18 cellular contexts compared by ENCODE assay signal in the genomic region with DNA sequence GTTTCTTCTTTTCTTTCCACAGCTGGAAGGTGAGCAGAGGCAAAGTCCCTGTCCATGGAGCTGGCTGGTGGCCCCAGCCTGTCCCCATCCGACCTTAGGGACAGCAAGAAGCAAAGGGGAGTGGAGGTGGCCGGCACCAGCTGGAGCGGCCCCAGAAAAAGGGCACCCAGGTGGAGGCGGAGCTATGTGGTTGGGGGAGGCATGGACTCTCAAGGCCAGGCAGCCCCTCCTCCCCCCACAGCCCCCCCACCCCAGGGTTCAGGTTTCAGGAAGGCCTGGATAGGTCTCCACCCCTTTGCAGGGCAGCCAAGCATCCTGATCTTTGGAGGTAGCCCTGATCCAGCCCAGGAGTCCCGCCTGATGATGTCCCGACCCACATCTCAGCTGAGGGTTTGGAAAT. TPM values are rescaled to one million over a fixed set of nuclear protein-coding genes. Genes with fewer than 3 reads are reported as not detected.
DNase-seq lines count a peak whose midpoint lies in the region; ATAC-seq and TF ChIP-seq lines count a peak whose summit lies in the region.
"Had no signal": no experiment of that assay in that cellular context is flagged by ENCODE, and none has a peak within 500 bp of the region (broad histone marks: within the 10 kb centered on the region; RNA-seq: fewer than 3 reads in every experiment).

SSC4D (minus strand) TSS at position 161 of the 400 bp plus-strand sequence. CDS start 5,258 bp downstream, outside the sequence.

- intact Hi-C loops in mucosa of descending colon (cut with DNase I, micrococcal nuclease): no loop called here

- no peaks in the 10 kb centered on the region for H3K36me3 ChIP-seq in GM23338 (ENCODE audit: insufficient read depth)
- H3K36me3 ChIP-seq in brain microvascular endothelial cell (replicated peaks): no peaks in the 10 kb centered on the region
- H3K36me3 ChIP-seq in mucosa of descending colon (ENCODE audit: low read depth): no peaks in the 10 kb centered on the region
- H3K36me3 ChIP-seq: neutrophil, sigmoid colon, upper lobe of right lung had no signal

- H3K4me1 ChIP-seq in GM23338 (ENCODE audit: insufficient read depth) (peaks cover 10% of the 10 kb centered on the region), mucosa of descending colon (ENCODE audit: low read depth) (no peaks in the 10 kb centered on the region)
- H3K4me1 ChIP-seq: sigmoid colon, upper lobe of right lung had no signal

- H3K4me3 Mint-ChIP-seq in GM23338 (peak within 1 kb of the TSS; percentile 70), endothelial cell (ENCODE audit: unreplicated experiment) (peak within 1 kb of the TSS; percentile 80), nephron (peak within 1 kb of the TSS; percentile 68 to 80 (median 74))
- H3K4me3 Mint-ChIP-seq: memory B cell had no signal

- H3K27ac ChIP-seq in GM23338 (ENCODE audit: low read depth): peak within 1 kb of the TSS; percentile 84
- no peak within 1 kb of the TSS for H3K27ac ChIP-seq in brain microvascular endothelial cell
- H3K27ac ChIP-seq: neutrophil, sigmoid colon, upper lobe of right lung had no signal

- H3K27me3 Mint-ChIP-seq in GM23338 (ENCODE audit: insufficient read depth, low read depth, poor library complexity) (peaks cover 7% of the 10 kb centered on the region), endothelial cell (ENCODE audit: unreplicated experiment) (peaks cover 4% of the 10 kb centered on the region), nephron (ENCODE audit: low read depth) (peaks cover 9% of the 10 kb centered on the region)

- no peaks in the 10 kb centered on the region for H3K9me3 Mint-ChIP-seq in GM23338
- no peaks in the 10 kb centered on the region for H3K9me3 Mint-ChIP-seq in endothelial cell (ENCODE audit: unreplicated experiment)
- no peaks in the 10 kb centered on the region for H3K9me3 Mint-ChIP-seq in nephron
- H3K9me3 Mint-ChIP-seq: memory B cell had no signal

- H3K79me2 ChIP-seq in GM23338 (replicated peaks; ENCODE audit: insufficient read depth): no peaks in the 10 kb centered on the region

- H3K9me3 ChIP-seq in mucosa of descending colon: no peaks in the 10 kb centered on the region
- H3K9me3 ChIP-seq: neutrophil, sigmoid colon, upper lobe of right lung had no signal

- H3K4me1 Mint-ChIP-seq in GM23338: peaks cover 18% of the 10 kb centered on the region
- H3K4me1 Mint-ChIP-seq in endothelial cell (ENCODE audit: unreplicated experiment): peaks cover 9% of the 10 kb centered on the region
- H3K4me1 Mint-ChIP-seq in nephron: peaks cover 23% of the 10 kb centered on the region
- H3K4me1 Mint-ChIP-seq: memory B cell had no signal

- H3K27ac Mint-ChIP-seq in GM23338 (no peak within 1 kb of the TSS; the same call in 1 of the 2 replicates), endothelial cell (ENCODE audit: unreplicated experiment) (no peak within 1 kb of the TSS), nephron (peak within 1 kb of the TSS in 2 of 3 experiments; percentile 4 to 20)
- H3K27ac Mint-ChIP-seq: memory B cell had no signal

- no peaks in the 10 kb centered on the region for H3K36me3 Mint-ChIP-seq in GM23338 (ENCODE audit: low read depth)
- H3K36me3 Mint-ChIP-seq in endothelial cell (ENCODE audit: low read depth, unreplicated experiment): no peaks in the 10 kb centered on the region
- H3K36me3 Mint-ChIP-seq in nephron (ENCODE audit: low read depth): no peaks in the 10 kb centered on the region
- H3K36me3 Mint-ChIP-seq: memory B cell had no signal

- no peaks in the 10 kb centered on the region; the same call in 1 of the 2 replicates for H3F3A ChIP-seq in GM23338 (replicated peaks; ENCODE audit: low read depth)

- TF ChIP-seq CTCF in GM23338 (conservative IDR thresholded peaks at IDR 0.05; ENCODE audit: low read depth in 2 of 2): no peak
- no peak for TF ChIP-seq CTCF in endothelial cell (IDR thresholded peaks at IDR 0.05; ENCODE audit: unreplicated experiment)
- TF ChIP-seq CTCF in nephron (IDR thresholded peaks at IDR 0.05; ENCODE audit: unreplicated experiment in 3 of 3): no peak
- no peak for TF ChIP-seq CTCF in brain microvascular endothelial cell (IDR thresholded peaks at IDR 0.05; ENCODE audit: low read depth, low read length, missing control alignments)
- no peak for TF ChIP-seq CTCF in mucosa of descending colon (IDR thresholded peaks at IDR 0.05)

- in situ Hi-C loops in brain microvascular endothelial cell (cut with HindIII; ENCODE audit: low pct_ligation_motif_present, low sequenced_read_pairs): no loop called here

- DNase-seq in GM23338 (ENCODE audit: low spot score): peak; percentile 91
- peak; percentile 36 for DNase-seq in NCI-H510A (lab: John Stamatoyannopoulos, UW)
- DNase-seq in endothelial cell (ENCODE audit: low spot score): peak; percentile 14
- DNase-seq in brain microvascular endothelial cell: no peak
- DNase-seq in mucosa of descending colon: no peak
- DNase-seq in AG08396 (ENCODE audit: low spot score): no peak
- DNase-seq: activated CD8-positive, alpha-beta memory T cell treated with anti-CD3 and anti-CD28 coated beads for 24 hours; activated naive CD4-positive, alpha-beta T cell; NCI-H1092; NCI-H2227 treated with DMSO at 0.1 percent for 48 hours; sigmoid colon; stimulated activated CD4-positive, alpha-beta T cell treated with anti-CD3 and anti-CD28 coated beads, Interleukin-2, amount 100 ng/mL, for 48 hours; stimulated activated CD8-positive, alpha-beta memory T cell treated with anti-CD3 and anti-CD28 coated beads, Interleukin-4, amount 100 ng/mL, for 48 hours; upper lobe of right lung had no signal

- no peaks in the 10 kb centered on the region for H4K20me1 ChIP-seq in GM23338 (replicated peaks; ENCODE audit: insufficient read depth)

- H3K4me3 ChIP-seq in GM23338 (peak within 1 kb of the TSS; percentile 69), brain microvascular endothelial cell (ENCODE audit: low read depth, low read length) (no peak within 1 kb of the TSS), mucosa of descending colon (no peak within 1 kb of the TSS)
- H3K4me3 ChIP-seq: sigmoid colon, upper lobe of right lung had no signal

- ATAC-seq in GM23338 (peak; percentile 97), mucosa of descending colon (no peak), HG03469 (IDR thresholded peaks at IDR 0.05; ENCODE audit: unreplicated experiment) (no peak)
- ATAC-seq: upper lobe of right lung had no signal

- no peaks in the 10 kb centered on the region for H3K9me2 ChIP-seq in GM23338 (ENCODE audit: insufficient read depth)

- H2AFZ ChIP-seq in GM23338: peak within 1 kb of the TSS; percentile 94

- peak within 1 kb of the TSS; percentile 86 for H3K4me2 ChIP-seq in GM23338

- no peaks in the 10 kb centered on the region for H3K27me3 ChIP-seq in GM23338 (ENCODE audit: insufficient read depth)
- H3K27me3 ChIP-seq in brain microvascular endothelial cell (replicated peaks): no peaks in the 10 kb centered on the region
- H3K27me3 ChIP-seq: neutrophil, upper lobe of right lung had no signal

RNA-seq across cellular contexts. Expression of gene SSC4D, which starts in this region (rescaled TPM):
- total RNA-seq in GM23338 (2014; rRNA removed; shearing (Covaris generic)): 11.4 and 12.7 TPM in 2 replicates
- 4.9 and 9.7 TPM in 2 replicates for polyA plus RNA-seq in GM23338 (2016; fragmentation: Nextera tagmentation; extraction: Ambion mirVana)
- total RNA-seq in endothelial cell (ENCODE audit: unreplicated experiment) (15.6 TPM), mucosa of descending colon (under 1 TPM in 2 of 3 donors, not detected in 1; 0.32 to 0.72 TPM)

Comparison
In these comparisons a context has a peak if more than half of its experiments do, and no peak if none do; other contexts are left out.
1. DNase-seq: peak in GM23338 (single experiment), NCI-H510A (single experiment) and endothelial cell (single experiment); none in brain microvascular endothelial cell (single experiment), mucosa of descending colon (0 of 3) and AG08396 (single experiment).
2. H3K27ac Mint-ChIP-seq: peak in nephron (2 of 3); none in GM23338 (single experiment) and endothelial cell (single experiment).
3. Peak in every context shown above with its lines, with median percentiles within 50 percentile points of each other: H3K4me3 Mint-ChIP-seq.